ENCODE assay signal across 8 cellular contexts in the genomic region with DNA sequence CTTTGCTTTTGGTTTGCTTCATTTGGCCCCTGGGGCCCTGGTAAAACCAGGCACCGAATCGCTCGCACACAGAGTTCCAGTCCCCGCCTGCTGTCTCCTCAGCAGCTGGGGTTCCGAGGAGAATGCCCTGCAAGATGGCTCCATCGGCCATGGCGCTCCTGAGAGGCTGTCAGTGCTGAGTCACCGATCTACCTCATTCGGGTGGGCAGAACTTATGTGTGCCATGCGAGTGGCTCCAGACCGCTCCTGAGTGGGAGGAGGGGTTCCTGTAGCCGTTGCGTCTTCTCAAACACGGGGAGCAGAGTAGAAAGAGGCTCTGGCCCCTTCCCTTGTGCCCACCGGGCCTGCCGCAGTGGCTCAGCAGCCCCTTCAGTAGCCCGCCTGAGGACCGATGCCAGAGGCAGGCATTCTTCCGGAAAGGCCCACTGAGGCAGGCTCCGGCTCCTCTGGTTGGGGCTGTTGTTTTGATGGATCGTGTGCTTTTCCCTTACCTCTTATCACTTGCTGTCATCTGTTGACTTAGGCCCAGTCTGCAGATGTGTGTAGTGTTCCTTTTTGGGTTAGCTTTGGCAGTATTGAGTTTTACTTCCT.
DNase-seq lines count a peak whose midpoint lies in the region; ATAC-seq and TF ChIP-seq lines count a peak whose summit lies in the region.

No MANE protein-coding gene starts in this region.

- H3K36me3 ChIP-seq in mucosa of rectum (ENCODE audit: control insufficient read depth in 2 of 2, insufficient read depth in 2 of 2, low read length in 2 of 2), result peaks cover 19 to 30% of the 10 kb centered on the region in 2 donors

- peak; percentile 47 for ATAC-seq in GM21723 (IDR thresholded peaks at IDR 0.05; ENCODE audit: unreplicated experiment)

- no peaks in the 10 kb centered on the region for H3K9me3 ChIP-seq in mucosa of rectum (ENCODE audit: control insufficient read depth in 2 of 2, low read length in 2 of 2)

- TF ChIP-seq POLR2A in NB4 (IDR thresholded peaks at IDR 0.05; ENCODE audit: extremely low read depth, insufficient read length), result peak; percentile 28

- peaks cover 18 to 22% of the 10 kb centered on the region in 2 donors for H3K4me1 ChIP-seq in mucosa of rectum (ENCODE audit: control insufficient read depth in 2 of 2, insufficient read depth in 2 of 2, low read length in 2 of 2)

- H3K27ac ChIP-seq in mucosa of rectum (ENCODE audit: low read depth in 2 of 2, low read length in 2 of 2), result peak overlapping the region; percentile 57 to 75

- peak overlapping the region; percentile 92 for H3K4me3 ChIP-seq in NB4 (ENCODE audit: low read depth, low read length)
- peak overlapping the region; percentile 71 to 93 for H3K4me3 ChIP-seq in mucosa of rectum (ENCODE audit: low read length in 2 of 2)

- TF ChIP-seq CTCF in NB4 (IDR thresholded peaks at IDR 0.05; ENCODE audit: low read depth, low read length), result no peak

- no peaks in the 10 kb centered on the region for H3K27me3 ChIP-seq in mucosa of rectum (ENCODE audit: control insufficient read depth in 2 of 2, insufficient read depth in 2 of 2, low read length in 2 of 2)

- peak overlapping the region; percentile 78 to 84 for H3K9ac ChIP-seq in mucosa of rectum (ENCODE audit: low read depth in 1 of 2, low read length in 2 of 2)

- peak; percentile 47 for DNase-seq in COLO829 (ENCODE audit: low spot score)
- peak; percentile 91 for DNase-seq in NB4 (ENCODE audit: low read depth)
- peak; percentile 72 to 78 for DNase-seq in activated CD4-positive, alpha-beta T cell treated with anti-CD3 and anti-CD28 coated beads, Interleukin-2, amount 50 U/mL, for 4 hours
- peak; percentile 57 for DNase-seq in effector CD4-positive, alpha-beta T cell
- peak; percentile 51 for DNase-seq in stimulated activated CD8-positive, alpha-beta memory T cell treated with anti-CD3 and anti-CD28 coated beads, Interleukin-7, amount 100 ng/mL, for 24 hours (ENCODE audit: low read depth)
- no peak for DNase-seq in cortex of kidney (lab: John Stamatoyannopoulos, UW)
